12 cellular contexts compared by ENCODE assay signal in the genomic region with DNA sequence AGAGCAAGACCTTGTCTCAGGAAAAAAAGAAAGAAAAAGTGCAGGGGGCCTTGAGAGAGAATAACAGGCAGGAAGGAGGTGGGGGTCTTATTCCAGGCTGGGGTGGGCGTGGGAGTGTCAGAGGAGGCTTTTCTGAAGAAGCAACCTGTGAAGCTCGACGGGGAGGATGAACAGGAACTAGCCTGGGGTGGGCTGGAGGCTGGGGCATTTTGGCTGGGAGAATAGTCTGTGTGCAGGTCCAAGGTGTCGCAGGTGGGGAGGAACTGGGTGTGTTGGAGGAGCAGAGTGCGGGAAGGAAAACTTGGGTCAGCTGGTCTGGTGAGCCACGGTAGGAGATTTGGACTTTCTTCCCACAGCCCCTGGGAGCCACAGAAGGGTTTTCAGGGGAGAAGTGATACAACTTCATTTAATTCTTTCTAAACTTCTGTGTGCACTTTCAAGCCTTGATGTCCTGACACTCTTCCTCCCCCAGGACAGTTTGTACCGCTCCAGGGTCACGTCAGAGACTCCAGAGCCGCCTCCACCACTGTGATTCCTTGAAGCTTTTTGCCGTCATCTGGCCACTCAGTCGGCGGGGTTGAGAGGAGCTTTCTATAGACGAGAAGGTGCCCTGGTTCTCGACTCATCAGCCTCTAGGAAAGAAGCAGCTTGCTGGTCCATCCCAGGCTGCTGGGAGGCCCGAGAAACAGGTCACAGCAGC.
DNase-seq lines count a peak whose midpoint lies in the region; ATAC-seq and TF ChIP-seq lines count a peak whose summit lies in the region.
"Had no signal": no experiment of that assay in that cellular context is flagged by ENCODE, and none has a peak within 500 bp of the region (broad histone marks: within the 10 kb centered on the region; RNA-seq: fewer than 3 reads in every experiment).

No MANE protein-coding gene starts in this region.

- H3K27ac Mint-ChIP-seq in activated naive CD4-positive, alpha-beta T cell treated with anti-CD3 and anti-CD28 coated beads, Interleukin-2, amount 10 ng/mL, durations not matched to agents 7 days and 5 days, result peak overlapping the region; percentile 42
- H3K27ac Mint-ChIP-seq in activated naive CD4-positive, alpha-beta T cell treated with anti-CD3 and anti-CD28 coated beads, Interleukin-2, amount 50 U/mL, for 72 hours, result peak overlapping the region in 1 of 2 donors; percentile 95
- peak overlapping the region; percentile 66 to 90 for H3K27ac Mint-ChIP-seq in effector memory CD8-positive, alpha-beta T cell

- no peak for TF ChIP-seq POLR2A in testis (IDR thresholded peaks at IDR 0.05)

- peaks cover 70% of the 10 kb centered on the region for H3K4me1 ChIP-seq in OCI-LY1 (ENCODE audit: insufficient read depth, low read length, severe bottlenecking)
- no peaks in the 10 kb centered on the region for H3K4me1 ChIP-seq in testis
- H3K4me1 ChIP-seq in mammary epithelial cell (ENCODE audit: insufficient read depth, low read length), result no peaks in the 10 kb centered on the region
- no peaks in the 10 kb centered on the region for H3K4me1 ChIP-seq in colonic mucosa
- H3K4me1 ChIP-seq: vagina had no signal

- no TSS peak for BruUV-seq in mammary epithelial cell (replicated peaks; lab: Mats Ljungman, UMichigan)

- H3K4me3 ChIP-seq in OCI-LY1 (ENCODE audit: low read depth, low read length, poor library complexity, severe bottlenecking) (no peak overlapping the region), testis (no peak overlapping the region), mammary epithelial cell (replicated peaks in 1 of 3; ENCODE audit: insufficient read depth in 1 of 3, low read depth in 2 of 3, low read length in 3 of 3) (no peak overlapping the region), colonic mucosa (no peak overlapping the region)
- H3K4me3 ChIP-seq: vagina had no signal

- no peaks in the 10 kb centered on the region for H3K9me2 ChIP-seq in OCI-LY1 (ENCODE audit: low read depth, low read length)

- H3K4me2 ChIP-seq in OCI-LY1 (ENCODE audit: low read length) (peak overlapping the region; percentile 56), mammary epithelial cell (ENCODE audit: insufficient read depth, low read depth, low read length) (no peak overlapping the region)

- H3K9ac ChIP-seq in OCI-LY1 (ENCODE audit: low read length) (peak overlapping the region; percentile 56), mammary epithelial cell (ENCODE audit: insufficient read depth, low read length) (no peak overlapping the region), colonic mucosa (ENCODE audit: low read depth in 2 of 2, low read length in 2 of 2) (no peak overlapping the region)

- no peak for DNase-seq in activated naive CD4-positive, alpha-beta T cell treated with anti-CD3 and anti-CD28 coated beads, Interleukin-2, amount 10 ng/mL, durations not matched to agents 7 days and 5 days
- no peak for DNase-seq in activated naive CD4-positive, alpha-beta T cell treated with anti-CD3 and anti-CD28 coated beads, Interleukin-2, amount 50 U/mL, for 72 hours (ENCODE audit: low spot score in 2 of 2)
- DNase-seq in effector memory CD8-positive, alpha-beta T cell, result no peak
- DNase-seq in testis (peak; percentile 38), NCI-H1694 treated with DMSO at 0.1 percent for 48 hours (lab: John Stamatoyannopoulos, UW) (no peak), mammary epithelial cell (no peak), colonic mucosa (no peak)
- DNase-seq: Calu3; NCI-H2029 treated with DMSO at 0.1 percent for 48 hours; stimulated activated naive CD4-positive, alpha-beta T cell had no signal

- in situ Hi-C loops in mammary epithelial cell (cut with MboI; ENCODE audit: low sequenced_read_pairs in 2 of 2), result no loop called here

- no peaks in the 10 kb centered on the region for H4K20me1 ChIP-seq in OCI-LY1 (ENCODE audit: insufficient read depth, low read length)
- no peaks in the 10 kb centered on the region for H4K20me1 ChIP-seq in mammary epithelial cell (ENCODE audit: insufficient read depth, low read length)

- CTCF ChIA-PET in activated naive CD4-positive, alpha-beta T cell treated with anti-CD3 and anti-CD28 coated beads, Interleukin-2, amount 10 ng/mL, durations not matched to agents 7 days and 5 days (lab: Charles Lee), result interaction anchor here (0.8 kb wide), 1 partner anchor 143 kb away, joined by 3 read pairs; no protein-coding TSS in a partner anchor
- CTCF ChIA-PET in mammary epithelial cell (lab: Charles Lee; ENCODE audit: low non-redundant PET), result no interaction called here

- no peak overlapping the region for H3K4me3 Mint-ChIP-seq in activated naive CD4-positive, alpha-beta T cell treated with anti-CD3 and anti-CD28 coated beads, Interleukin-2, amount 10 ng/mL, durations not matched to agents 7 days and 5 days
- peak overlapping the region in 1 of 2 donors; percentile 37 for H3K4me3 Mint-ChIP-seq in effector memory CD8-positive, alpha-beta T cell

- ATAC-seq in activated naive CD4-positive, alpha-beta T cell treated with anti-CD3 and anti-CD28 coated beads, Interleukin-2, amount 50 U/mL, for 72 hours, result no peak
- no peak for ATAC-seq in effector memory CD8-positive, alpha-beta T cell (replicated peaks)

- peak overlapping the region; percentile 98 for H3K27ac ChIP-seq in OCI-LY1 (ENCODE audit: low read depth, low read length, poor library complexity, severe bottlenecking)
- H3K27ac ChIP-seq in testis, result no peak overlapping the region
- H3K27ac ChIP-seq in mammary epithelial cell (ENCODE audit: insufficient read depth, low read depth, low read length), result no peak overlapping the region
- no peak overlapping the region for H3K27ac ChIP-seq in colonic mucosa
- H3K27ac ChIP-seq: vagina had no signal

- no peaks in the 10 kb centered on the region; the same call in 1 of the 2 replicates for H3K36me3 ChIP-seq in OCI-LY1 (ENCODE audit: insufficient read depth, low read length)
- no peaks in the 10 kb centered on the region for H3K36me3 ChIP-seq in testis (ENCODE audit: low read depth, missing control alignments)
- no peaks in the 10 kb centered on the region for H3K36me3 ChIP-seq in mammary epithelial cell (ENCODE audit: insufficient read depth, low read length)
- H3K36me3 ChIP-seq in colonic mucosa, result no peaks in the 10 kb centered on the region
- H3K36me3 ChIP-seq: vagina had no signal

- H3K27me3 ChIP-seq in OCI-LY1 (ENCODE audit: insufficient read depth, low read length) (no peaks in the 10 kb centered on the region), testis (no peaks in the 10 kb centered on the region), mammary epithelial cell (ENCODE audit: insufficient read depth, low read length) (no peaks in the 10 kb centered on the region), colonic mucosa (no peaks in the 10 kb centered on the region)
- H3K27me3 ChIP-seq: vagina had no signal

- TF ChIP-seq CTCF in OCI-LY1 (IDR thresholded peaks at IDR 0.05; ENCODE audit: low read length) (no peak), testis (IDR thresholded peaks at IDR 0.05) (no peak), mammary epithelial cell (conservative IDR thresholded peaks at IDR 0.05 in 1 of 2, IDR thresholded peaks at IDR 0.05 in 1 of 2; ENCODE audit: extremely low read depth in 1 of 2, insufficient read depth in 1 of 2, low read depth in 1 of 2, low read length in 2 of 2) (no peak), colonic mucosa (IDR thresholded peaks at IDR 0.05) (no peak)

- intact Hi-C loops in testis (cut with DNase I; ENCODE audit: low total_unique reads) (no loop called here), mammary epithelial cell (cut with micrococcal nuclease) (no loop called here), colonic mucosa (cut with DNase I) (no loop called here)

- H2AFZ ChIP-seq in OCI-LY1 (ENCODE audit: low read length) (no peak overlapping the region), mammary epithelial cell (ENCODE audit: low read depth, low read length) (no peak overlapping the region)

- H3K79me2 ChIP-seq in OCI-LY1 (ENCODE audit: insufficient read depth, low read length) (no peaks in the 10 kb centered on the region), mammary epithelial cell (ENCODE audit: insufficient read depth, low read length) (peaks cover 14% of the 10 kb centered on the region)

- H3K36me3 Mint-ChIP-seq in activated naive CD4-positive, alpha-beta T cell treated with anti-CD3 and anti-CD28 coated beads, Interleukin-2, amount 10 ng/mL, durations not matched to agents 7 days and 5 days, result peaks cover 4% of the 10 kb centered on the region
- peaks cover 0 to 5% of the 10 kb centered on the region in 2 donors for H3K36me3 Mint-ChIP-seq in activated naive CD4-positive, alpha-beta T cell treated with anti-CD3 and anti-CD28 coated beads, Interleukin-2, amount 50 U/mL, for 72 hours
- peaks cover 7% of the 10 kb centered on the region for H3K36me3 Mint-ChIP-seq in effector memory CD8-positive, alpha-beta T cell (ENCODE audit: insufficient read depth)

- no peaks in the 10 kb centered on the region for H3K27me3 Mint-ChIP-seq in activated naive CD4-positive, alpha-beta T cell treated with anti-CD3 and anti-CD28 coated beads, Interleukin-2, amount 10 ng/mL, durations not matched to agents 7 days and 5 days
- no peaks in the 10 kb centered on the region for H3K27me3 Mint-ChIP-seq in effector memory CD8-positive, alpha-beta T cell

- H3K4me1 Mint-ChIP-seq in activated naive CD4-positive, alpha-beta T cell treated with anti-CD3 and anti-CD28 coated beads, Interleukin-2, amount 10 ng/mL, durations not matched to agents 7 days and 5 days, result peaks cover 55% of the 10 kb centered on the region
- peaks cover 25 to 30% of the 10 kb centered on the region in 2 donors for H3K4me1 Mint-ChIP-seq in effector memory CD8-positive, alpha-beta T cell (ENCODE audit: low read depth in 2 of 2)

- 63 to 66% methylated on average over 15 of the region's 15 CpGs for WGBS in testis, 2 donors
- 97% methylated on average over 9 of the region's 15 CpGs for WGBS in mammary epithelial cell (ENCODE audit: low coverage, missing lambda C conversion rate)

- peaks cover 4% of the 10 kb centered on the region; the same call in 1 of the 2 replicates for H3K9me3 ChIP-seq in OCI-LY1 (ENCODE audit: low read length)
- H3K9me3 ChIP-seq in testis, result no peaks in the 10 kb centered on the region
- H3K9me3 ChIP-seq in mammary epithelial cell (replicated peaks; ENCODE audit: insufficient read depth, low read length), result no peaks in the 10 kb centered on the region
- no peaks in the 10 kb centered on the region for H3K9me3 ChIP-seq in colonic mucosa
- H3K9me3 ChIP-seq: vagina had no signal

- dilution Hi-C loops in mammary epithelial cell (cut with HindIII; ENCODE audit: low sequenced_read_pairs), result loop anchor here (5.0 kb wide), 1 partner anchor 48 kb away; no protein-coding TSS in a partner anchor

- H3K9me3 Mint-ChIP-seq in activated naive CD4-positive, alpha-beta T cell treated with anti-CD3 and anti-CD28 coated beads, Interleukin-2, amount 10 ng/mL, durations not matched to agents 7 days and 5 days, result no peaks in the 10 kb centered on the region
- no peaks in the 10 kb centered on the region for H3K9me3 Mint-ChIP-seq in activated naive CD4-positive, alpha-beta T cell treated with anti-CD3 and anti-CD28 coated beads, Interleukin-2, amount 50 U/mL, for 72 hours
- H3K9me3 Mint-ChIP-seq in effector memory CD8-positive, alpha-beta T cell, result no peaks in the 10 kb centered on the region

- H3F3A ChIP-seq in OCI-LY1 (ENCODE audit: insufficient read depth, low read length), result peaks cover 13% of the 10 kb centered on the region; the same call in 1 of the 2 replicates
